Comparison of ENCODE assay signal across 2 cellular contexts in the genomic region with DNA sequence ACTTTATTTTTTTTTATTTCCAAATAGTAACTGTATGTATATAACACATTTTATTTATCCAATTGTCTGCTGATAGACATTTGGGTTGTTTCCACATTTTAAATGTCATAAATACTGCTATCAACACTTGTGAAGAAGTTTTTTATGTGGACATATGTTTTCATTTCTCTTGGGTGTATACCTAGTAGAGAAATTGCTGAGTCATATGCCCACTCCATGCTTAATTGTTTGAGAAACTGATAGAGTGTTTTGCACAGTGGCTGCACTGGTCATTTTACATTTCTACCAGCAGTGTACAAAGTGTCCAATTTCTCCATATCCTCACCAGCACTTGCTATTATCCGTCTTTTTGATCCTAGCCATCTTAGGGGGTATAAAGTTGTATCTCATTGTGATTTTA.
A peak's percentile ranks its signal among the peaks of the same experiment; 100 is the strongest.
TF ChIP-seq lines count a peak whose summit lies in the region.

No MANE protein-coding gene starts in this region.

TF ChIP-seq in HepG2, 621 proteins besides CTCF, POLR2A, EP300 and RAD21:
- TF ChIP-seq, protein P1, sequence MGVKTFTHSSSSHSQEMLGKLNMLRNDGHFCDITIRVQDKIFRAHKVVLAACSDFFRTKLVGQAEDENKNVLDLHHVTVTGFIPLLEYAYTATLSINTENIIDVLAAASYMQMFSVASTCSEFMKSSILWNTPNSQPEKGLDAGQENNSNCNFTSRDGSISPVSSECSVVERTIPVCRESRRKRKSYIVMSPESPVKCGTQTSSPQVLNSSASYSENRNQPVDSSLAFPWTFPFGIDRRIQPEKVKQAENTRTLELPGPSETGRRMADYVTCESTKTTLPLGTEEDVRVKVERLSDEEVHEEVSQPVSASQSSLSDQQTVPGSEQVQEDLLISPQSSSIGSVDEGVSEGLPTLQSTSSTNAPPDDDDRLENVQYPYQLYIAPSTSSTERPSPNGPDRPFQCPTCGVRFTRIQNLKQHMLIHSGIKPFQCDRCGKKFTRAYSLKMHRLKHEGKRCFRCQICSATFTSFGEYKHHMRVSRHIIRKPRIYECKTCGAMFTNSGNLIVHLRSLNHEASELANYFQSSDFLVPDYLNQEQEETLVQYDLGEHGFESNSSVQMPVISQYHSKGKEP (CRISPR knock-in tag; IDR thresholded peaks at IDR 0.05): no peak
- TF ChIP-seq ZNF841 (CRISPR knock-in tag; IDR thresholded peaks at IDR 0.05; ENCODE audit: borderline replicate concordance): no peak
- peak; percentile 90 for TF ChIP-seq NFE2L2 (IDR thresholded peaks at IDR 0.05; ENCODE audit: low read length)
- TF ChIP-seq ZNF546 (CRISPR knock-in tag; conservative IDR thresholded peaks at IDR 0.05): no peak
- no peak for TF ChIP-seq NCOR1 (IDR thresholded peaks at IDR 0.05; ENCODE audit: borderline replicate concordance, low read length)
- TF ChIP-seq CBX2 (IDR thresholded peaks at IDR 0.05; ENCODE audit: low read depth, low read length): no peak
- no peak for TF ChIP-seq CBX2 (CRISPR knock-in tag; IDR thresholded peaks at IDR 0.05; ENCODE audit: low read depth)
- TF ChIP-seq, protein P2, sequence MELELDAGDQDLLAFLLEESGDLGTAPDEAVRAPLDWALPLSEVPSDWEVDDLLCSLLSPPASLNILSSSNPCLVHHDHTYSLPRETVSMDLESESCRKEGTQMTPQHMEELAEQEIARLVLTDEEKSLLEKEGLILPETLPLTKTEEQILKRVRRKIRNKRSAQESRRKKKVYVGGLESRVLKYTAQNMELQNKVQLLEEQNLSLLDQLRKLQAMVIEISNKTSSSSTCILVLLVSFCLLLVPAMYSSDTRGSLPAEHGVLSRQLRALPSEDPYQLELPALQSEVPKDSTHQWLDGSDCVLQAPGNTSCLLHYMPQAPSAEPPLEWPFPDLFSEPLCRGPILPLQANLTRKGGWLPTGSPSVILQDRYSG (CRISPR knock-in tag; IDR thresholded peaks at IDR 0.05): no peak
- TF ChIP-seq PHF8 (CRISPR knock-in tag; IDR thresholded peaks at IDR 0.05): no peak
- no peak for TF ChIP-seq ZNF367 (CRISPR knock-in tag; IDR thresholded peaks at IDR 0.05; ENCODE audit: borderline replicate concordance)
- peak; percentile 60 to 76; a peak in 3 of 4 replicates for TF ChIP-seq MAFK (conservative IDR thresholded peaks at IDR 0.05 in 1 of 2, IDR thresholded peaks at IDR 0.05 in 1 of 2; ENCODE audit: low read length in 2 of 2)
- no peak for TF ChIP-seq PRMT3 (CRISPR knock-in tag; IDR thresholded peaks at IDR 0.05; ENCODE audit: borderline replicate concordance, low read depth)
- TF ChIP-seq, protein P3, sequence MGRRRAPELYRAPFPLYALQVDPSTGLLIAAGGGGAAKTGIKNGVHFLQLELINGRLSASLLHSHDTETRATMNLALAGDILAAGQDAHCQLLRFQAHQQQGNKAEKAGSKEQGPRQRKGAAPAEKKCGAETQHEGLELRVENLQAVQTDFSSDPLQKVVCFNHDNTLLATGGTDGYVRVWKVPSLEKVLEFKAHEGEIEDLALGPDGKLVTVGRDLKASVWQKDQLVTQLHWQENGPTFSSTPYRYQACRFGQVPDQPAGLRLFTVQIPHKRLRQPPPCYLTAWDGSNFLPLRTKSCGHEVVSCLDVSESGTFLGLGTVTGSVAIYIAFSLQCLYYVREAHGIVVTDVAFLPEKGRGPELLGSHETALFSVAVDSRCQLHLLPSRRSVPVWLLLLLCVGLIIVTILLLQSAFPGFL (CRISPR knock-in tag; IDR thresholded peaks at IDR 0.05): no peak
- TF ChIP-seq RELA (CRISPR knock-in tag; IDR thresholded peaks at IDR 0.05): no peak
- no peak for TF ChIP-seq ZKSCAN8 (CRISPR knock-in tag; IDR thresholded peaks at IDR 0.05; ENCODE audit: borderline replicate concordance)
- TF ChIP-seq MAFF (IDR thresholded peaks at IDR 0.05; ENCODE audit: low read depth, low read length): peak; percentile 60
- no peak for TF ChIP-seq KLF13 (CRISPR knock-in tag; IDR thresholded peaks at IDR 0.05)
- TF ChIP-seq, protein P4, sequence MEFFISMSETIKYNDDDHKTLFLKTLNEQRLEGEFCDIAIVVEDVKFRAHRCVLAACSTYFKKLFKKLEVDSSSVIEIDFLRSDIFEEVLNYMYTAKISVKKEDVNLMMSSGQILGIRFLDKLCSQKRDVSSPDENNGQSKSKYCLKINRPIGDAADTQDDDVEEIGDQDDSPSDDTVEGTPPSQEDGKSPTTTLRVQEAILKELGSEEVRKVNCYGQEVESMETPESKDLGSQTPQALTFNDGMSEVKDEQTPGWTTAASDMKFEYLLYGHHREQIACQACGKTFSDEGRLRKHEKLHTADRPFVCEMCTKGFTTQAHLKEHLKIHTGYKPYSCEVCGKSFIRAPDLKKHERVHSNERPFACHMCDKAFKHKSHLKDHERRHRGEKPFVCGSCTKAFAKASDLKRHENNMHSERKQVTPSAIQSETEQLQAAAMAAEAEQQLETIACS (CRISPR knock-in tag; IDR thresholded peaks at IDR 0.05): no peak

TF ChIP-seq in IMR-90, 13 proteins besides CTCF, POLR2A, EP300 and RAD21 (continued from another document):
- TF ChIP-seq, protein P5, sequence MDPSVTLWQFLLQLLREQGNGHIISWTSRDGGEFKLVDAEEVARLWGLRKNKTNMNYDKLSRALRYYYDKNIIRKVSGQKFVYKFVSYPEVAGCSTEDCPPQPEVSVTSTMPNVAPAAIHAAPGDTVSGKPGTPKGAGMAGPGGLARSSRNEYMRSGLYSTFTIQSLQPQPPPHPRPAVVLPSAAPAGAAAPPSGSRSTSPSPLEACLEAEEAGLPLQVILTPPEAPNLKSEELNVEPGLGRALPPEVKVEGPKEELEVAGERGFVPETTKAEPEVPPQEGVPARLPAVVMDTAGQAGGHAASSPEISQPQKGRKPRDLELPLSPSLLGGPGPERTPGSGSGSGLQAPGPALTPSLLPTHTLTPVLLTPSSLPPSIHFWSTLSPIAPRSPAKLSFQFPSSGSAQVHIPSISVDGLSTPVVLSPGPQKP (IDR thresholded peaks at IDR 0.05; ENCODE audit: borderline replicate concordance, low read depth, low read length): no peak
- TF ChIP-seq CEBPB (IDR thresholded peaks at IDR 0.05; ENCODE audit: low read depth, low read length) (no peak), MAZ (IDR thresholded peaks at IDR 0.05; ENCODE audit: borderline replicate concordance, low read depth, low read length) (no peak), FOS (IDR thresholded peaks at IDR 0.05; ENCODE audit: low read depth, low read length) (no peak), CHD1 (IDR thresholded peaks at IDR 0.05; ENCODE audit: low read depth, low read length) (no peak), NFE2L2 (IDR thresholded peaks at IDR 0.05; ENCODE audit: low read depth, low read length) (peak; percentile 85), RCOR1 (IDR thresholded peaks at IDR 0.05; ENCODE audit: insufficient replicate concordance, low read length) (no peak)
